In genomic region chr17:8726951-8727555, GRCh38 we compare ENCODE assay signal across 21 cellular contexts. TPM values are rescaled to one million over a fixed set of nuclear protein-coding genes. Genes with fewer than 3 reads are reported as not detected.
DNase-seq lines count a peak whose midpoint lies in the region; ATAC-seq, FAIRE-seq and TF ChIP-seq lines count a peak whose summit lies in the region.
"Had no signal": no experiment of that assay in that cellular context is flagged by ENCODE, and none has a peak within 500 bp of the region (broad histone marks: within the 10 kb centered on the region; RNA-seq: fewer than 3 reads in every experiment).

No MANE protein-coding gene starts in this region.

- no peaks in the 10 kb centered on the region for H3F3A ChIP-seq in SK-N-SH (replicated peaks; ENCODE audit: insufficient read depth)

- no peak overlapping the region for H2AK5ac ChIP-seq in mesendoderm (ENCODE audit: low read length)

- H3K27me3 ChIP-seq in SK-N-SH (ENCODE audit: insufficient read depth), result no peaks in the 10 kb centered on the region
- H3K27me3 ChIP-seq in mesendoderm (ENCODE audit: insufficient read depth, low read length, poor library complexity), result no peaks in the 10 kb centered on the region
- no peaks in the 10 kb centered on the region for H3K27me3 ChIP-seq in upper lobe of right lung
- H3K27me3 ChIP-seq: esophagus squamous epithelium, Peyer's patch had no signal

- no peaks in the 10 kb centered on the region for H4K20me1 ChIP-seq in SK-N-SH (ENCODE audit: insufficient read depth)

- H3K79me2 ChIP-seq in SK-N-SH (ENCODE audit: insufficient read depth), result no peaks in the 10 kb centered on the region
- H3K79me2 ChIP-seq in mesendoderm (ENCODE audit: control insufficient read depth, insufficient read depth, low read length), result no peaks in the 10 kb centered on the region

- H3K36me3 ChIP-seq in SK-N-SH (replicated peaks in 1 of 2; ENCODE audit: control insufficient read depth in 1 of 2, insufficient read depth in 2 of 2, low read length in 1 of 2) (no peaks in the 10 kb centered on the region), mesendoderm (ENCODE audit: control insufficient read depth, insufficient read depth, low read length) (no peaks in the 10 kb centered on the region), upper lobe of right lung (no peaks in the 10 kb centered on the region)
- H3K36me3 ChIP-seq: esophagus squamous epithelium, Peyer's patch had no signal

- H3K4ac ChIP-seq in mesendoderm (ENCODE audit: low read depth, low read length), result no peak overlapping the region

- DNase-seq in SK-N-SH (peak; percentile 50), epithelial cell of esophagus (ENCODE audit: low read depth) (peak; percentile 86), mesendoderm (no peak), upper lobe of right lung (no peak), HTR-8/SVneo (ENCODE audit: insufficient read length, low spot score) (no peak)
- DNase-seq in stimulated activated CD4-positive, alpha-beta T cell treated with anti-CD3 and anti-CD28 coated beads, Interleukin-2, amount 100 ng/mL, for 48 hours, result no peak
- DNase-seq: 8988T; activated CD4-positive, CD25-positive, alpha-beta regulatory T cell treated with anti-CD3 and anti-CD28 coated beads, Interleukin-2, amount 50 U/mL, for 72 hours; C1 segment of cervical spinal cord; dermis blood vessel endothelial cell; esophagus squamous epithelium; hypothalamus; naive B cell; NCI-H1930; NCI-H82; Peyer's patch; stimulated activated CD4-positive, alpha-beta T cell treated with anti-CD3 and anti-CD28 coated beads, Interleukin-2, amount 100 ng/mL, for 24 hours had no signal

- ATAC-seq in SK-N-SH treated with all-trans-retinoic acid at 6 μM for 48 hours (no peak), upper lobe of right lung (peak; percentile 52), HG03280 (IDR thresholded peaks at IDR 0.05; ENCODE audit: unreplicated experiment) (no peak)
- ATAC-seq: left lobe of liver had no signal

- H2BK15ac ChIP-seq in mesendoderm (replicated peaks; ENCODE audit: low read depth), result no peak overlapping the region

- H3K4me3 ChIP-seq in SK-N-SH (ENCODE audit: low read depth in 2 of 2, low read length in 1 of 2), result no peak overlapping the region
- no peak overlapping the region for H3K4me3 ChIP-seq in epithelial cell of esophagus (ENCODE audit: low read length)
- no peak overlapping the region for H3K4me3 ChIP-seq in mesendoderm (ENCODE audit: low read length)
- no peak overlapping the region for H3K4me3 ChIP-seq in upper lobe of right lung
- H3K4me3 ChIP-seq: esophagus squamous epithelium, Peyer's patch had no signal

- no peaks in the 10 kb centered on the region for H3K79me1 ChIP-seq in mesendoderm (ENCODE audit: low read length)

- peaks cover 0 to 3% of the 10 kb centered on the region in 2 experiments; a peak in 1 of 4 replicates for H3K4me1 ChIP-seq in SK-N-SH (ENCODE audit: control insufficient read depth in 1 of 2, insufficient read depth in 2 of 2, low read depth in 1 of 2, low read length in 1 of 2)
- H3K4me1 ChIP-seq in mesendoderm (ENCODE audit: control insufficient read depth, low read depth, low read length), result no peaks in the 10 kb centered on the region
- peaks cover 15% of the 10 kb centered on the region for H3K4me1 ChIP-seq in upper lobe of right lung
- H3K4me1 ChIP-seq: Peyer's patch had no signal

- no peak overlapping the region for H3K9ac ChIP-seq in SK-N-SH
- no peak overlapping the region for H3K9ac ChIP-seq in mesendoderm (ENCODE audit: low read length)

- TF ChIP-seq CTCF in SK-N-SH (IDR thresholded peaks at IDR 0.05) (no peak), epithelial cell of esophagus (IDR thresholded peaks at IDR 0.05; ENCODE audit: insufficient read depth, low read depth, low read length, missing control alignments) (no peak), upper lobe of right lung (IDR thresholded peaks at IDR 0.05) (no peak)

- intact Hi-C loops in upper lobe of right lung (cut with DNase I), result no loop called here

- H2AFZ ChIP-seq in SK-N-SH (ENCODE audit: low read depth), result no peak overlapping the region

- H3K9me3 ChIP-seq in SK-N-SH (no peaks in the 10 kb centered on the region), upper lobe of right lung (no peaks in the 10 kb centered on the region)
- H3K9me3 ChIP-seq: esophagus squamous epithelium, Peyer's patch had no signal

- no peaks in the 10 kb centered on the region for H3K9me2 ChIP-seq in SK-N-SH

- H3K23ac ChIP-seq in mesendoderm (ENCODE audit: low read length), result no peak overlapping the region

- no peak overlapping the region for H4K8ac ChIP-seq in mesendoderm (ENCODE audit: low read depth, low read length)

- TF ChIP-seq RAD21 in SK-N-SH (IDR thresholded peaks at IDR 0.05; ENCODE audit: low read length), result no peak

- 78% methylated on average over 17 of the region's 17 CpGs for WGBS in SK-N-SH (ENCODE audit: low lambda C conversion rate)
- no CpG with 5 or more reads among the region's 17 CpGs for WGBS in mesendoderm (ENCODE audit: extremely low coverage, insufficient coverage, low lambda C conversion rate)

- H3K56ac ChIP-seq in mesendoderm (ENCODE audit: low read length), result peak overlapping the region; percentile 25

- no peak for TF ChIP-seq EP300 in SK-N-SH (IDR thresholded peaks at IDR 0.05; ENCODE audit: borderline replicate concordance in 1 of 2, low read depth in 1 of 2, low read length in 1 of 2)

- CTCF ChIA-PET in SK-N-SH (lab: Yijun Ruan, JAX), result no interaction called here

- H3K4me2 ChIP-seq in SK-N-SH (no peak overlapping the region), mesendoderm (ENCODE audit: low read length) (no peak overlapping the region)

- H2BK120ac ChIP-seq in mesendoderm (ENCODE audit: low read depth, low read length), result no peak overlapping the region

- H2BK5ac ChIP-seq in mesendoderm (ENCODE audit: low read length), result no peak overlapping the region

- POLR2A ChIA-PET in SK-N-SH (lab: Yijun Ruan, JAX), result no interaction called here

- H3K18ac ChIP-seq in mesendoderm (ENCODE audit: low read length), result no peak overlapping the region

- no peak for FAIRE-seq in HTR-8/SVneo (lab: Jason Lieb, UNC)

- H3K27ac ChIP-seq in SK-N-SH (ENCODE audit: low read depth in 2 of 2, low read length in 1 of 2) (no peak overlapping the region), mesendoderm (ENCODE audit: low read depth, low read length) (no peak overlapping the region), upper lobe of right lung (peak overlapping the region; percentile 55)
- H3K27ac ChIP-seq: esophagus squamous epithelium, Peyer's patch had no signal

- H4K5ac ChIP-seq in mesendoderm (ENCODE audit: low read length), result no peak overlapping the region

TF ChIP-seq in SK-N-SH, 30 proteins besides CTCF, POLR2A, EP300 and RAD21:
- TF ChIP-seq GABPA (IDR thresholded peaks at IDR 0.05; ENCODE audit: low read depth), result no peak
- no peak for TF ChIP-seq ELF1 (IDR thresholded peaks at IDR 0.05)
- TF ChIP-seq MXI1 (IDR thresholded peaks at IDR 0.05; ENCODE audit: low read depth, low read length), result no peak
- no peak for TF ChIP-seq IRF3 (IDR thresholded peaks at IDR 0.05; ENCODE audit: low read depth, low read length)
- TF ChIP-seq SIN3A (IDR thresholded peaks at IDR 0.05; ENCODE audit: borderline replicate concordance, low read depth, low read length), result no peak
- no peak for TF ChIP-seq MEF2A (IDR thresholded peaks at IDR 0.05; ENCODE audit: borderline replicate concordance, low read depth)
- no peak for TF ChIP-seq MAX (IDR thresholded peaks at IDR 0.05; ENCODE audit: low read depth)

TF ChIP-seq in SK-N-SH treated with all-trans-retinoic acid at 6 μM for 48 hours, 23 proteins besides CTCF, POLR2A, EP300 and RAD21:
- TF ChIP-seq OSR1 (CRISPR knock-in tag; IDR thresholded peaks at IDR 0.05) (no peak), ARNTL (CRISPR knock-in tag; IDR thresholded peaks at IDR 0.05; ENCODE audit: borderline replicate concordance, low read depth) (no peak), ZNF70 (CRISPR knock-in tag; IDR thresholded peaks at IDR 0.05) (no peak), BACH2 (CRISPR knock-in tag; IDR thresholded peaks at IDR 0.05; ENCODE audit: borderline replicate concordance) (no peak), ESRRG (CRISPR knock-in tag; IDR thresholded peaks at IDR 0.05) (no peak), GLIS3 (CRISPR knock-in tag; IDR thresholded peaks at IDR 0.05) (no peak), PATZ1 (CRISPR knock-in tag; IDR thresholded peaks at IDR 0.05; ENCODE audit: borderline replicate concordance) (no peak)

RNA-seq across cellular contexts. Expression of gene CCDC42, which starts 17.6 kb away (rescaled TPM):
- not detected in 2 replicates for polyA plus RNA-seq in SK-N-SH (2012; rRNA removed)
- polyA plus RNA-seq in SK-N-SH (2012; cell fraction: cytosol; rRNA removed), result not detected in 2 replicates
- polyA plus RNA-seq in SK-N-SH (2012; cell fraction: nucleus; rRNA removed), result not detected in 2 replicates
- polyA plus RNA-seq in mesendoderm (2013, experiment 1 of 2), result not detected
- polyA plus RNA-seq in mesendoderm (2013, experiment 2 of 2), result 0.04 TPM
- not detected for total RNA-seq in upper lobe of right lung
- total RNA-seq: dermis blood vessel endothelial cell, esophagus squamous epithelium, left lobe of liver, Peyer's patch, renal cortical epithelial cell had no signal

RNA-seq across cellular contexts. Expression of gene SPDYE4, which starts 31.3 kb away (rescaled TPM):
- not detected in 2 replicates for polyA plus RNA-seq in SK-N-SH (2012; rRNA removed)
- polyA plus RNA-seq in SK-N-SH (2012; cell fraction: cytosol; rRNA removed), result not detected in 2 replicates
- not detected in 2 replicates for polyA plus RNA-seq in SK-N-SH (2012; cell fraction: nucleus; rRNA removed)
- not detected for polyA plus RNA-seq in mesendoderm (2013, experiment 1 of 2)
- not detected for polyA plus RNA-seq in mesendoderm (2013, experiment 2 of 2)
- total RNA-seq in upper lobe of right lung, result not detected
- total RNA-seq: dermis blood vessel endothelial cell, esophagus squamous epithelium, left lobe of liver, Peyer's patch, renal cortical epithelial cell had no signal

Comparison
In these comparisons a context has a peak if more than half of its experiments do, and no peak if none do; other contexts are left out.
1. DNase-seq: peak in SK-N-SH (single experiment) and epithelial cell of esophagus (single experiment); none in mesendoderm (single experiment), upper lobe of right lung (single experiment), HTR-8/SVneo (single experiment) and stimulated activated CD4-positive, alpha-beta T cell treated with anti-CD3 and anti-CD28 coated beads, Interleukin-2, amount 100 ng/mL, for 48 hours (0 of 2).